Comparison of ENCODE assay signal across 9 cellular contexts in genomic region chr20:49892260-49893216, GRCh38. TPM values are rescaled to one million over a fixed set of nuclear protein-coding genes. Genes with fewer than 3 reads are reported as not detected.
DNase-seq lines count a peak whose midpoint lies in the region; ATAC-seq and TF ChIP-seq lines count a peak whose summit lies in the region.
"Had no signal": no experiment of that assay in that cellular context is flagged by ENCODE, and none has a peak within 500 bp of the region (broad histone marks: within the 10 kb centered on the region; RNA-seq: fewer than 3 reads in every experiment).

No MANE protein-coding gene starts in this region.

- peak overlapping the region; percentile 60 for H3K27ac Mint-ChIP-seq in Caco-2 (ENCODE audit: unreplicated experiment)
- peak overlapping the region; percentile 68 to 78 for H3K27ac Mint-ChIP-seq in effector memory CD8-positive, alpha-beta T cell

- H3K9me3 Mint-ChIP-seq in Caco-2 (ENCODE audit: unreplicated experiment), result no peaks in the 10 kb centered on the region
- H3K9me3 Mint-ChIP-seq in effector memory CD8-positive, alpha-beta T cell, result no peaks in the 10 kb centered on the region

- no peak overlapping the region for H2AFZ ChIP-seq in OCI-LY3 (ENCODE audit: low read depth, low read length)
- no peak overlapping the region for H2AFZ ChIP-seq in osteoblast (ENCODE audit: low read length)

- H4K20me1 ChIP-seq in OCI-LY3 (ENCODE audit: insufficient read depth, low read length) (no peaks in the 10 kb centered on the region), osteoblast (ENCODE audit: insufficient read depth, low read length) (peaks cover 6% of the 10 kb centered on the region)

- no peak for ATAC-seq in effector memory CD8-positive, alpha-beta T cell (replicated peaks)
- ATAC-seq in HG03432 (IDR thresholded peaks at IDR 0.05; ENCODE audit: unreplicated experiment) (no peak), GM21737 (IDR thresholded peaks at IDR 0.05; ENCODE audit: unreplicated experiment) (no peak)

- in situ Hi-C loops in G401 (cut with HindIII; ENCODE audit: low sequenced_read_pairs), result no loop called here

- TF ChIP-seq CTCF in Caco-2 (IDR thresholded peaks at IDR 0.05; ENCODE audit: insufficient read depth in 1 of 2, low read depth in 1 of 2, low read length in 1 of 2, severe bottlenecking in 1 of 2, unreplicated experiment in 1 of 2) (no peak), OCI-LY3 (IDR thresholded peaks at IDR 0.05; ENCODE audit: low read depth, low read length) (no peak), osteoblast (IDR thresholded peaks at IDR 0.05; ENCODE audit: extremely low read depth, low read depth, low read length) (no peak)

- H3K4me1 Mint-ChIP-seq in Caco-2 (ENCODE audit: low read depth, unreplicated experiment), result peaks cover 15% of the 10 kb centered on the region
- H3K4me1 Mint-ChIP-seq in effector memory CD8-positive, alpha-beta T cell (ENCODE audit: low read depth in 2 of 2), result peaks cover 28 to 30% of the 10 kb centered on the region in 2 donors

- no peaks in the 10 kb centered on the region; the same call in 1 of the 2 replicates for H3K36me3 ChIP-seq in Caco-2 (ENCODE audit: control insufficient read depth, insufficient read depth, low read length)
- H3K36me3 ChIP-seq in OCI-LY3 (replicated peaks; ENCODE audit: low read depth, low read length), result peaks cover 18% of the 10 kb centered on the region
- no peaks in the 10 kb centered on the region for H3K36me3 ChIP-seq in osteoblast (ENCODE audit: insufficient read depth, low read length)

- H3K27me3 Mint-ChIP-seq in Caco-2 (ENCODE audit: insufficient read depth, unreplicated experiment), result no peaks in the 10 kb centered on the region
- no peaks in the 10 kb centered on the region for H3K27me3 Mint-ChIP-seq in effector memory CD8-positive, alpha-beta T cell

- H3K27me3 ChIP-seq in Caco-2 (replicated peaks; ENCODE audit: control insufficient read depth, insufficient read depth, low read length), result no peaks in the 10 kb centered on the region
- no peaks in the 10 kb centered on the region for H3K27me3 ChIP-seq in OCI-LY3 (ENCODE audit: low read depth, low read length)
- H3K27me3 ChIP-seq in osteoblast (ENCODE audit: insufficient read depth, low read length), result no peaks in the 10 kb centered on the region

- peak overlapping the region; percentile 89 for H3K27ac ChIP-seq in OCI-LY3 (ENCODE audit: low read length)
- H3K27ac ChIP-seq in osteoblast (ENCODE audit: low read depth, low read length), result peak overlapping the region; percentile 45

- BruUV-seq in Caco-2 (replicated peaks; lab: Mats Ljungman, UMichigan), result no TSS peak

- no peaks in the 10 kb centered on the region for H3K4me1 ChIP-seq in Caco-2
- peaks cover 50% of the 10 kb centered on the region for H3K4me1 ChIP-seq in OCI-LY3 (ENCODE audit: low read length)
- H3K4me1 ChIP-seq in osteoblast (ENCODE audit: insufficient read depth, low read length), result peaks cover 31% of the 10 kb centered on the region

- intact Hi-C loops in Caco-2 (cut with micrococcal nuclease; ENCODE audit: unreplicated experiment), result no loop called here

- POLR2A ChIA-PET in Caco-2 (lab: Charles Lee), result interaction anchor here (0.9 to 1.6 kb wide), 2 partner anchors 22 to 24 kb away, joined by 3 to 7 read pairs; partner anchors contain the start of gene SPATA2

- H3K9me3 ChIP-seq in Caco-2 (no peaks in the 10 kb centered on the region), OCI-LY3 (ENCODE audit: insufficient read depth, low read length) (no peaks in the 10 kb centered on the region), osteoblast (ENCODE audit: low read depth, low read length) (no peaks in the 10 kb centered on the region)

- no peak for DNase-seq in Caco-2
- no peak for DNase-seq in effector memory CD8-positive, alpha-beta T cell
- DNase-seq in osteoblast (ENCODE audit: insufficient read length, low spot score, missing footprints), result no peak
- no peak for DNase-seq in G401 (ENCODE audit: low spot score)
- DNase-seq in SKM-1 (lab: John Stamatoyannopoulos, UW; ENCODE audit: unreplicated experiment), result no peak
- DNase-seq: DMS 273 treated with DMSO at 0.1 percent for 48 hours had no signal

- H3K4me3 Mint-ChIP-seq in Caco-2 (ENCODE audit: unreplicated experiment), result no peak overlapping the region
- peak overlapping the region; percentile 58 to 71 for H3K4me3 Mint-ChIP-seq in effector memory CD8-positive, alpha-beta T cell

- H3K4me3 ChIP-seq in Caco-2 (ENCODE audit: low read depth, low read length) (no peak overlapping the region), OCI-LY3 (ENCODE audit: low read length) (peak overlapping the region; percentile 71), osteoblast (ENCODE audit: insufficient read depth, low read length) (no peak overlapping the region)

- H3K79me2 ChIP-seq in OCI-LY3 (ENCODE audit: low read length) (peaks cover 20% of the 10 kb centered on the region; the same call in 1 of the 2 replicates), osteoblast (ENCODE audit: insufficient read depth, low read length) (peaks cover 2% of the 10 kb centered on the region)

- CTCF ChIA-PET in Caco-2 (lab: Charles Lee), result interaction anchor here (0.6 to 1.9 kb wide), 2 partner anchors 51 to 284 kb away, joined by 7 read pairs; no protein-coding TSS in a partner anchor

- peak overlapping the region; percentile 75 for H3K9ac ChIP-seq in OCI-LY3 (ENCODE audit: low read length)

- H3K36me3 Mint-ChIP-seq in Caco-2 (ENCODE audit: insufficient read depth, unreplicated experiment), result peaks cover 23% of the 10 kb centered on the region
- peaks cover 33% of the 10 kb centered on the region for H3K36me3 Mint-ChIP-seq in effector memory CD8-positive, alpha-beta T cell (ENCODE audit: insufficient read depth)

- H3K4me2 ChIP-seq in OCI-LY3 (ENCODE audit: low read length), result peak overlapping the region; percentile 95
- H3K4me2 ChIP-seq in osteoblast (ENCODE audit: insufficient read depth, low read length), result peak overlapping the region; percentile 36

RNA-seq across cellular contexts. Expression of gene SPATA2, which starts 22.8 kb away (rescaled TPM):
- 29.0 TPM in 2 replicates for total RNA-seq in Caco-2 (2022)
- 3.2 and 3.3 TPM in 2 replicates for total RNA-seq in osteoblast
- total RNA-seq in G401 (2014; rRNA removed; shearing (Covaris generic)), result 0.80 and 1.6 TPM in 2 replicates

RNA-seq across cellular contexts. Expression of gene RNF114, which starts 43.7 kb away (rescaled TPM):
- total RNA-seq in Caco-2 (2022) (146 and 154 TPM in 2 replicates), osteoblast (46.9 and 78.5 TPM in 2 replicates)
- total RNA-seq in G401 (2014; rRNA removed; shearing (Covaris generic)), result 75.1 and 79.8 TPM in 2 replicates
